Comparison of ENCODE assay signal across 8 cellular contexts in genomic region chr5:151082274-151082902, GRCh38. TPM values are rescaled to one million over a fixed set of nuclear protein-coding genes. Genes with fewer than 3 reads are reported as not detected.
DNase-seq lines count a peak whose midpoint lies in the region; ATAC-seq and FAIRE-seq lines count a peak whose summit lies in the region.

No MANE protein-coding gene starts in this region.

- H3K9me3 ChIP-seq in skeletal muscle satellite cell (replicated peaks; ENCODE audit: low read length) = no peaks in the 10 kb centered on the region

- peaks cover 22% of the 10 kb centered on the region for H3K36me3 Mint-ChIP-seq in activated naive CD4-positive, alpha-beta T cell treated with anti-CD3 and anti-CD28 coated beads, Interleukin-2, amount 10 ng/mL, durations not matched to agents 7 days and 5 days

- peaks cover 78% of the 10 kb centered on the region for H3K4me1 Mint-ChIP-seq in activated naive CD4-positive, alpha-beta T cell treated with anti-CD3 and anti-CD28 coated beads, Interleukin-2, amount 10 ng/mL, durations not matched to agents 7 days and 5 days

- H3K4me2 ChIP-seq in skeletal muscle satellite cell (ENCODE audit: low read length) = peak overlapping the region; percentile 98

- ATAC-seq in esophagus mucosa = peak; percentile 19
- no peak for ATAC-seq in GM21423 (IDR thresholded peaks at IDR 0.05; ENCODE audit: unreplicated experiment)

- H3K4me1 ChIP-seq in skeletal muscle satellite cell (ENCODE audit: control insufficient read depth, insufficient read depth, low read length) = peaks cover 83% of the 10 kb centered on the region

- FAIRE-seq in RCC 7860 (lab: Jason Lieb, UNC) = no peak

- peak overlapping the region; percentile 93 for H3K4me3 ChIP-seq in skeletal muscle satellite cell (ENCODE audit: low read length)

- peak overlapping the region; percentile 77 for H3K4me3 Mint-ChIP-seq in activated naive CD4-positive, alpha-beta T cell treated with anti-CD3 and anti-CD28 coated beads, Interleukin-2, amount 10 ng/mL, durations not matched to agents 7 days and 5 days

- CTCF ChIA-PET in activated naive CD4-positive, alpha-beta T cell treated with anti-CD3 and anti-CD28 coated beads, Interleukin-2, amount 10 ng/mL, durations not matched to agents 7 days and 5 days (lab: Charles Lee) = interaction anchor here (0.9 to 3.8 kb wide), 7 partner anchors 16 to 43 kb away, joined by 3 to 27 read pairs (median 4); no protein-coding TSS in a partner anchor

- H3K9ac ChIP-seq in skeletal muscle satellite cell (ENCODE audit: low read depth, low read length) = peak overlapping the region; percentile 99

- no peaks in the 10 kb centered on the region for H3K27me3 Mint-ChIP-seq in activated naive CD4-positive, alpha-beta T cell treated with anti-CD3 and anti-CD28 coated beads, Interleukin-2, amount 10 ng/mL, durations not matched to agents 7 days and 5 days

- H3K27ac Mint-ChIP-seq in activated naive CD4-positive, alpha-beta T cell treated with anti-CD3 and anti-CD28 coated beads, Interleukin-2, amount 10 ng/mL, durations not matched to agents 7 days and 5 days = peak overlapping the region; percentile 93

- no peak for DNase-seq in activated naive CD4-positive, alpha-beta T cell treated with anti-CD3 and anti-CD28 coated beads, Interleukin-2, amount 10 ng/mL, durations not matched to agents 7 days and 5 days
- no peak for DNase-seq in activated naive CD4-positive, alpha-beta T cell treated with Interleukin-2 at 50 U/mL for 16 hours
- DNase-seq in RCC 7860 (ENCODE audit: low spot score) (peak; percentile 34), germinal center (ENCODE audit: low spot score) (no peak), GF-D8 (lab: John Stamatoyannopoulos, UW) (no peak)

- H3K36me3 ChIP-seq in skeletal muscle satellite cell (ENCODE audit: insufficient read depth, low read length) = no peaks in the 10 kb centered on the region

- H3K27me3 ChIP-seq in skeletal muscle satellite cell (ENCODE audit: control insufficient read depth, insufficient read depth, low read length) = no peaks in the 10 kb centered on the region

- H3K9me3 Mint-ChIP-seq in activated naive CD4-positive, alpha-beta T cell treated with anti-CD3 and anti-CD28 coated beads, Interleukin-2, amount 10 ng/mL, durations not matched to agents 7 days and 5 days = no peaks in the 10 kb centered on the region

RNA-seq across cellular contexts. Expression of gene TNIP1, which starts 1.6 kb away (rescaled TPM):
- total RNA-seq in esophagus mucosa = 71.5 TPM
- 61.3 and 64.7 TPM in 2 replicates for total RNA-seq in skeletal muscle satellite cell (2012; rRNA removed)
